In genomic region chr12:1117970-1118563, GRCh38 we compare ENCODE assay signal across 8 cellular contexts.
DNase-seq lines count a peak whose midpoint lies in the region; ATAC-seq, FAIRE-seq and TF ChIP-seq lines count a peak whose summit lies in the region.

No MANE protein-coding gene starts in this region.

- ATAC-seq in omental fat pad (ENCODE audit: low FRiP score) (no peak), thoracic aorta (ENCODE audit: insufficient number of reproducible peaks, low FRiP score, low read depth) (no peak), GM21723 (IDR thresholded peaks at IDR 0.05; ENCODE audit: unreplicated experiment) (no peak)

- DNase-seq in D721Med (ENCODE audit: insufficient read length, low spot score): no peak
- DNase-seq in RCC 7860 (ENCODE audit: low spot score): peak; percentile 31
- DNase-seq in activated T-helper 1 cell treated with anti-CD3 and anti-CD28 coated beads, Interleukin-12 subunit alpha, Interleukin-12 subunit beta, Interleukin-2, Interleukin-4 antibody, amounts not matched to agents 30 ng/mL and 10 ng/mL and 1 ng/mL, durations not matched to agents 14 hours and 24 hours and 36 hours (ENCODE audit: low spot score): peak; percentile 52
- DNase-seq in foreskin fibroblast: peak; percentile 56 to 86
- peak; percentile 82 for DNase-seq in omental fat pad (ENCODE audit: low spot score)
- peak; percentile 25 for DNase-seq in thoracic aorta (ENCODE audit: low spot score)

- TF ChIP-seq CTCF in D721Med (IDR thresholded peaks at IDR 0.05; ENCODE audit: insufficient read depth, missing control alignments) (peak; percentile 97), Loucy (conservative IDR thresholded peaks at IDR 0.05; ENCODE audit: low read length) (peak; percentile 93), foreskin fibroblast (IDR thresholded peaks at IDR 0.05; ENCODE audit: low read depth, low read length) (peak; percentile 83), omental fat pad (IDR thresholded peaks at IDR 0.05) (peak in 2 of 3 donors; percentile 65 to 69), thoracic aorta (IDR thresholded peaks at IDR 0.05) (peak; percentile 92)

- H4K20me1 ChIP-seq in Loucy (ENCODE audit: insufficient read depth, low read length, poor library complexity, severe bottlenecking): no peaks in the 10 kb centered on the region

- no peaks in the 10 kb centered on the region for H3K79me2 ChIP-seq in Loucy (ENCODE audit: insufficient read depth, low read length)

- H2AFZ ChIP-seq in Loucy (ENCODE audit: low read length): no peak overlapping the region

- H3K36me3 Mint-ChIP-seq in activated T-helper 1 cell treated with anti-CD3 and anti-CD28 coated beads, Interleukin-12 subunit alpha, Interleukin-12 subunit beta, Interleukin-2, Interleukin-4 antibody, amounts not matched to agents 30 ng/mL and 10 ng/mL and 1 ng/mL, durations not matched to agents 14 hours and 24 hours and 36 hours (ENCODE audit: low read depth): peaks cover 2% of the 10 kb centered on the region

- H3K4me1 Mint-ChIP-seq in activated T-helper 1 cell treated with anti-CD3 and anti-CD28 coated beads, Interleukin-12 subunit alpha, Interleukin-12 subunit beta, Interleukin-2, Interleukin-4 antibody, amounts not matched to agents 30 ng/mL and 10 ng/mL and 1 ng/mL, durations not matched to agents 14 hours and 24 hours and 36 hours (ENCODE audit: low read depth): peaks cover 6% of the 10 kb centered on the region

- no peak overlapping the region for H3K9ac ChIP-seq in Loucy (ENCODE audit: low read depth, low read length, poor library complexity, severe bottlenecking)

- no peak overlapping the region for H3K27ac ChIP-seq in thoracic aorta

- H3F3A ChIP-seq in Loucy (ENCODE audit: low read depth): no peaks in the 10 kb centered on the region

- H3K4me3 ChIP-seq in Loucy (ENCODE audit: low read length, poor library complexity, severe bottlenecking) (no peak overlapping the region), foreskin fibroblast (ENCODE audit: low read depth in 1 of 2, low read length in 2 of 2) (no peak overlapping the region), thoracic aorta (no peak overlapping the region)

- H3K27me3 Mint-ChIP-seq in activated T-helper 1 cell treated with anti-CD3 and anti-CD28 coated beads, Interleukin-12 subunit alpha, Interleukin-12 subunit beta, Interleukin-2, Interleukin-4 antibody, amounts not matched to agents 30 ng/mL and 10 ng/mL and 1 ng/mL, durations not matched to agents 14 hours and 24 hours and 36 hours (ENCODE audit: insufficient read depth): no peaks in the 10 kb centered on the region

- H3K27ac Mint-ChIP-seq in activated T-helper 1 cell treated with anti-CD3 and anti-CD28 coated beads, Interleukin-12 subunit alpha, Interleukin-12 subunit beta, Interleukin-2, Interleukin-4 antibody, amounts not matched to agents 30 ng/mL and 10 ng/mL and 1 ng/mL, durations not matched to agents 14 hours and 24 hours and 36 hours: no peak overlapping the region

- no peaks in the 10 kb centered on the region for H3K9me3 ChIP-seq in Loucy (ENCODE audit: insufficient read depth, low read depth, low read length)
- no peaks in the 10 kb centered on the region for H3K9me3 ChIP-seq in thoracic aorta

- no peaks in the 10 kb centered on the region; the same call in 1 of the 2 replicates for H3K36me3 ChIP-seq in Loucy (ENCODE audit: insufficient read depth, low read length)
- no peaks in the 10 kb centered on the region for H3K36me3 ChIP-seq in thoracic aorta

- H3K4me2 ChIP-seq in Loucy (ENCODE audit: low read depth, low read length, poor library complexity, severe bottlenecking): no peak overlapping the region

- no peaks in the 10 kb centered on the region for H3K9me3 Mint-ChIP-seq in activated T-helper 1 cell treated with anti-CD3 and anti-CD28 coated beads, Interleukin-12 subunit alpha, Interleukin-12 subunit beta, Interleukin-2, Interleukin-4 antibody, amounts not matched to agents 30 ng/mL and 10 ng/mL and 1 ng/mL, durations not matched to agents 14 hours and 24 hours and 36 hours

- H3K9me2 ChIP-seq in Loucy (replicated peaks; ENCODE audit: low read depth, low read length): no peaks in the 10 kb centered on the region

- peaks cover 6% of the 10 kb centered on the region for H3K4me1 ChIP-seq in Loucy (ENCODE audit: insufficient read depth, low read length, poor library complexity, severe bottlenecking)
- H3K4me1 ChIP-seq in thoracic aorta (ENCODE audit: control insufficient read depth in 1 of 2, low read depth in 2 of 2): no peaks in the 10 kb centered on the region

- intact Hi-C loops in activated T-helper 1 cell treated with anti-CD3 and anti-CD28 coated beads, Interleukin-12 subunit alpha, Interleukin-12 subunit beta, Interleukin-2, Interleukin-4 antibody, amounts not matched to agents 30 ng/mL and 10 ng/mL and 1 ng/mL, durations not matched to agents 14 hours and 24 hours and 36 hours (cut with micrococcal nuclease): loop anchor here (1.0 to 5.0 kb wide), 8 partner anchors 89 to 823 kb away; no protein-coding TSS in a partner anchor

- FAIRE-seq in D721Med (lab: Jason Lieb, UNC) (no peak), RCC 7860 (lab: Jason Lieb, UNC) (peak; percentile 58)

- H3K27me3 ChIP-seq in Loucy (ENCODE audit: insufficient read depth, low read length, poor library complexity, severe bottlenecking) (no peaks in the 10 kb centered on the region), thoracic aorta (replicated peaks; ENCODE audit: insufficient read depth) (no peaks in the 10 kb centered on the region)

- no peak overlapping the region for H3K4me3 Mint-ChIP-seq in activated T-helper 1 cell treated with anti-CD3 and anti-CD28 coated beads, Interleukin-12 subunit alpha, Interleukin-12 subunit beta, Interleukin-2, Interleukin-4 antibody, amounts not matched to agents 30 ng/mL and 10 ng/mL and 1 ng/mL, durations not matched to agents 14 hours and 24 hours and 36 hours
